Comparison of ENCODE assay signal across 27 cellular contexts in the genomic region with DNA sequence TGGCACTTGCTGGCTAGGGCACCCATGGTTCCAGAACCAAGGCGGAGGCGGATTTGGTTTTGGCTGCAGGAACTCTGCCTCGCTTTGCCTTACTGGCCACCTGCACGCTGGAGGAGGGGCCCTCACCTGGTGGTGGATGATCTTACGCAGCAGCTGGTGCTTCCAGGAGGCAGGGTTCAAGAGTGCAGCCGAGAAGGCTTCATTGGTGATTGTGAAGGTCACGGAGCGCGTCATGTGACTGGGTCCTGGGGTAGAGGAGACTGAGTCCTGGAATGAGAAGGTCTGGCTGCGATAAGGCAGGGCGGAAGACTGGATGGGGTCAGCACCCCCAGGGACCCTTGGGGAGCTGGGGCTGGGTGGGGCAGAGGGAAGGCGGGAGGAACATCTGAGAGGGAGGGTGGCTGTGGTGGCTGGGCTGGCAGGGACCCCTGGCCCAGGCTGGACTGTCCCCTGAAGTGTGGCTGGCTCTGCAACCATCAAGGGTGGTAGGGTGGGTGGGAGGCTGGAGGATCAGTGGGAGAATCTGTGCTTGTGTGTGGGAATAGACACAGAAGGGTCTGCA. TPM values are rescaled to one million over a fixed set of nuclear protein-coding genes. Genes with fewer than 3 reads are reported as not detected.
DNase-seq lines count a peak whose midpoint lies in the region; ATAC-seq, FAIRE-seq and TF ChIP-seq lines count a peak whose summit lies in the region.
"Had no signal": no experiment of that assay in that cellular context is flagged by ENCODE, and none has a peak within 500 bp of the region (broad histone marks: within the 10 kb centered on the region; RNA-seq: fewer than 3 reads in every experiment).

No MANE protein-coding gene starts in this region.

- TF ChIP-seq POLR2A in transverse colon (IDR thresholded peaks at IDR 0.05), result no peak

- POLR2A ChIA-PET in activated naive CD8-positive, alpha-beta T cell treated with anti-CD3 and anti-CD28 coated beads, Interleukin-2, amount 10 ng/mL, durations not matched to agents 7 days and 5 days (lab: Charles Lee), result no interaction called here

- WGBS in transverse colon (ENCODE audit: low coverage in 1 of 2), 2 donors, result 95% methylated on average over 12 of the region's 12 CpGs; no CpG with 5 or more reads in 1 of the 2 donors

- no peaks in the 10 kb centered on the region for H3K27me3 ChIP-seq in transverse colon
- H3K27me3 ChIP-seq: BE2C, MG63 had no signal

- ATAC-seq in activated naive CD8-positive, alpha-beta T cell treated with anti-CD3 and anti-CD28 coated beads, Interleukin-2, amount 10 ng/mL, durations not matched to agents 7 days and 5 days (ENCODE audit: low read depth), result no peak
- ATAC-seq in activated naive CD8-positive, alpha-beta T cell treated with anti-CD3 and anti-CD28 coated beads, Interleukin-2, amount 50 U/mL, for 24 hours, result no peak
- no peak for ATAC-seq in GM19467 (IDR thresholded peaks at IDR 0.05; ENCODE audit: unreplicated experiment)
- ATAC-seq in GM18868 (IDR thresholded peaks at IDR 0.05; ENCODE audit: unreplicated experiment), result no peak
- ATAC-seq: GM23338, HCT116 had no signal

- in situ Hi-C loops in transverse colon (cut with MboI; ENCODE audit: low pct_ligation_motif_present in 1 of 4, low pct_unique_long_range_greater_than_20kb in 1 of 4, low sequenced_read_pairs in 3 of 4), result no loop called here

- FAIRE-seq in kidney (lab: Jason Lieb, UNC), result no peak
- FAIRE-seq: GM19239, RCC 7860 had no signal

- intact Hi-C loops in kidney (cut with DNase I), result no loop called here
- intact Hi-C loops in transverse colon (cut with DNase I; ENCODE audit: low total_unique reads), result no loop called here

- H3K4me1 ChIP-seq in kidney (ENCODE audit: control insufficient read depth in 1 of 2, insufficient read depth in 1 of 2, low read depth in 1 of 2, low read length in 2 of 2), result no peaks in the 10 kb centered on the region
- H3K4me1 ChIP-seq in transverse colon, result no peaks in the 10 kb centered on the region
- H3K4me1 ChIP-seq: BE2C had no signal

- H3K4me3 Mint-ChIP-seq in activated naive CD8-positive, alpha-beta T cell treated with anti-CD3 and anti-CD28 coated beads, Interleukin-2, amount 10 ng/mL, durations not matched to agents 7 days and 5 days, result no peak overlapping the region
- no peak overlapping the region for H3K4me3 Mint-ChIP-seq in activated naive CD8-positive, alpha-beta T cell treated with anti-CD3 and anti-CD28 coated beads, Interleukin-2, amount 50 U/mL, for 24 hours
- H3K4me3 Mint-ChIP-seq: CD4-positive, CD25-positive, alpha-beta regulatory T cell; GM23338 had no signal

- peaks cover 3% of the 10 kb centered on the region for H3K4me1 Mint-ChIP-seq in activated naive CD8-positive, alpha-beta T cell treated with anti-CD3 and anti-CD28 coated beads, Interleukin-2, amount 10 ng/mL, durations not matched to agents 7 days and 5 days
- no peaks in the 10 kb centered on the region for H3K4me1 Mint-ChIP-seq in activated naive CD8-positive, alpha-beta T cell treated with anti-CD3 and anti-CD28 coated beads, Interleukin-2, amount 50 U/mL, for 24 hours
- H3K4me1 Mint-ChIP-seq: CD4-positive, CD25-positive, alpha-beta regulatory T cell had no signal

- no peaks in the 10 kb centered on the region for H3K9me3 Mint-ChIP-seq in activated naive CD8-positive, alpha-beta T cell treated with anti-CD3 and anti-CD28 coated beads, Interleukin-2, amount 10 ng/mL, durations not matched to agents 7 days and 5 days
- no peaks in the 10 kb centered on the region for H3K9me3 Mint-ChIP-seq in activated naive CD8-positive, alpha-beta T cell treated with anti-CD3 and anti-CD28 coated beads, Interleukin-2, amount 50 U/mL, for 24 hours
- H3K9me3 Mint-ChIP-seq: CD4-positive, CD25-positive, alpha-beta regulatory T cell; GM23338 had no signal

- H3K9me3 ChIP-seq in kidney (ENCODE audit: control insufficient read depth in 1 of 2, low read length in 2 of 2) (no peaks in the 10 kb centered on the region), transverse colon (no peaks in the 10 kb centered on the region)
- H3K9me3 ChIP-seq: BE2C, MG63 had no signal

- no peaks in the 10 kb centered on the region for H3K36me3 Mint-ChIP-seq in activated naive CD8-positive, alpha-beta T cell treated with anti-CD3 and anti-CD28 coated beads, Interleukin-2, amount 10 ng/mL, durations not matched to agents 7 days and 5 days
- H3K36me3 Mint-ChIP-seq in activated naive CD8-positive, alpha-beta T cell treated with anti-CD3 and anti-CD28 coated beads, Interleukin-2, amount 50 U/mL, for 24 hours (ENCODE audit: low read depth), result no peaks in the 10 kb centered on the region
- H3K36me3 Mint-ChIP-seq: CD4-positive, CD25-positive, alpha-beta regulatory T cell had no signal

- H3K9ac ChIP-seq in kidney (ENCODE audit: low read length in 2 of 2), result no peak overlapping the region

- H3K36me3 ChIP-seq in kidney (ENCODE audit: control insufficient read depth in 1 of 2, insufficient read depth in 2 of 2, low read length in 2 of 2), result no peaks in the 10 kb centered on the region
- H3K36me3 ChIP-seq in transverse colon, result no peaks in the 10 kb centered on the region
- H3K36me3 ChIP-seq: BE2C, MG63 had no signal

- H3K27me3 Mint-ChIP-seq in activated naive CD8-positive, alpha-beta T cell treated with anti-CD3 and anti-CD28 coated beads, Interleukin-2, amount 10 ng/mL, durations not matched to agents 7 days and 5 days, result peaks cover 8% of the 10 kb centered on the region
- peaks cover 27% of the 10 kb centered on the region for H3K27me3 Mint-ChIP-seq in activated naive CD8-positive, alpha-beta T cell treated with anti-CD3 and anti-CD28 coated beads, Interleukin-2, amount 50 U/mL, for 24 hours

- H3K4me3 ChIP-seq in kidney (ENCODE audit: low read length in 2 of 2) (no peak overlapping the region), transverse colon (no peak overlapping the region)
- H3K4me3 ChIP-seq: GM23338, MG63 had no signal

- TF ChIP-seq CTCF in kidney (IDR thresholded peaks at IDR 0.05; ENCODE audit: borderline replicate concordance, extremely low read depth, insufficient read depth), result no peak
- no peak for TF ChIP-seq CTCF in transverse colon (IDR thresholded peaks at IDR 0.05)

- no peak overlapping the region for H3K27ac ChIP-seq in kidney (ENCODE audit: low read depth in 2 of 2, low read length in 2 of 2)
- H3K27ac ChIP-seq in transverse colon, result no peak overlapping the region

- peak; percentile 18 for DNase-seq in activated naive CD8-positive, alpha-beta T cell treated with anti-CD3 and anti-CD28 coated beads, Interleukin-2, amount 10 ng/mL, durations not matched to agents 7 days and 5 days
- DNase-seq in activated naive CD8-positive, alpha-beta T cell treated with anti-CD3 and anti-CD28 coated beads, Interleukin-2, amount 50 U/mL, for 24 hours, result no peak
- DNase-seq in HuH-7.5 (ENCODE audit: low spot score), result peak; percentile 20
- DNase-seq in kidney, result peak; percentile 60
- peak; percentile 4 for DNase-seq in transverse colon
- no peak for DNase-seq in NCI-H2081 treated with DMSO at 0.1 percent for 48 hours (lab: John Stamatoyannopoulos, UW)
- DNase-seq: BE2C; CD4-positive, CD25-positive, alpha-beta regulatory T cell; COR-L47; GDM1; Kasumi-1; MG63; NCI-H1092; NCI-H1436 treated with DMSO at 0.1 percent for 48 hours; NCI-H2029; NCI-H2171; NCI-H69; NK-92 treated with Interleukin-12 subunit alpha and Interleukin-12 subunit beta, amount 100 ng/mL, for 24 hours; SHP77 had no signal

- TF ChIP-seq EP300 in transverse colon (IDR thresholded peaks at IDR 0.05; ENCODE audit: low read depth), result no peak

- H3K27ac Mint-ChIP-seq in activated naive CD8-positive, alpha-beta T cell treated with anti-CD3 and anti-CD28 coated beads, Interleukin-2, amount 10 ng/mL, durations not matched to agents 7 days and 5 days, result no peak overlapping the region
- H3K27ac Mint-ChIP-seq in activated naive CD8-positive, alpha-beta T cell treated with anti-CD3 and anti-CD28 coated beads, Interleukin-2, amount 50 U/mL, for 24 hours, result no peak overlapping the region
- H3K27ac Mint-ChIP-seq: CD4-positive, CD25-positive, alpha-beta regulatory T cell; GM23338 had no signal

RNA-seq across cellular contexts. Expression of gene GOLGA6C, which starts 25.8 kb away (rescaled TPM):
- total RNA-seq in activated naive CD8-positive, alpha-beta T cell treated with anti-CD3 and anti-CD28 coated beads, Interleukin-2, amount 10 ng/mL, durations not matched to agents 7 days and 5 days, result not detected
- total RNA-seq in kidney (not detected), transverse colon (not detected)
- polyA plus RNA-seq in kidney (ENCODE audit: insufficient read depth, low read depth, low replicate concordance), result not detected
- total RNA-seq: A172; CD4-positive, CD25-positive, alpha-beta regulatory T cell had no signal
- polyA plus RNA-seq: CD4-positive, CD25-positive, alpha-beta regulatory T cell had no signal

RNA-seq across cellular contexts. Expression of gene C15orf39, which starts 30.7 kb away (rescaled TPM):
- total RNA-seq in activated naive CD8-positive, alpha-beta T cell treated with anti-CD3 and anti-CD28 coated beads, Interleukin-2, amount 10 ng/mL, durations not matched to agents 7 days and 5 days, result 10 to 100 TPM; 45.6 to 45.9 TPM
- total RNA-seq in kidney (32.7 TPM), transverse colon (10 to 100 TPM; 20.9 to 27.9 (median 26.7) TPM)
- 5.7 TPM for polyA plus RNA-seq in kidney (ENCODE audit: insufficient read depth, low read depth, low replicate concordance)

RNA-seq across cellular contexts. Expression of gene GOLGA6D, which starts 50.3 kb away (rescaled TPM):
- total RNA-seq in activated naive CD8-positive, alpha-beta T cell treated with anti-CD3 and anti-CD28 coated beads, Interleukin-2, amount 10 ng/mL, durations not matched to agents 7 days and 5 days, result not detected
- total RNA-seq in kidney (not detected), transverse colon (not detected)
- polyA plus RNA-seq in kidney (ENCODE audit: insufficient read depth, low read depth, low replicate concordance), result not detected
- total RNA-seq: A172; CD4-positive, CD25-positive, alpha-beta regulatory T cell; Daoy had no signal
- polyA plus RNA-seq: CD4-positive, CD25-positive, alpha-beta regulatory T cell had no signal

Comparison
In these comparisons a context has a peak if more than half of its experiments do, and no peak if none do; other contexts are left out.
1. DNase-seq: peak in activated naive CD8-positive, alpha-beta T cell treated with anti-CD3 and anti-CD28 coated beads, Interleukin-2, amount 10 ng/mL, durations not matched to agents 7 days and 5 days (single experiment), HuH-7.5 (single experiment), kidney (single experiment) and transverse colon (single experiment); none in activated naive CD8-positive, alpha-beta T cell treated with anti-CD3 and anti-CD28 coated beads, Interleukin-2, amount 50 U/mL, for 24 hours (single experiment) and NCI-H2081 treated with DMSO at 0.1 percent for 48 hours (single experiment).